ENCODE assay signal across 14 cellular contexts in genomic region chr6:74891358-74891811, GRCh38.
A peak's percentile ranks its signal among the peaks of the same experiment; 100 is the strongest.
DNase-seq lines count a peak whose midpoint lies in the region; ATAC-seq, FAIRE-seq and TF ChIP-seq lines count a peak whose summit lies in the region.
"Had no signal": no experiment of that assay in that cellular context is flagged by ENCODE, and none has a peak within 500 bp of the region (broad histone marks: within the 10 kb centered on the region; RNA-seq: fewer than 3 reads in every experiment).

No MANE protein-coding gene starts in this region.

- ATAC-seq in IMR-90 (ENCODE audit: low read depth), result peak; percentile 85
- ATAC-seq: activated CD8-positive, alpha-beta T cell treated with anti-CD3 and anti-CD28 coated beads for 36 hours; stimulated activated naive B cell treated with anti-CD40 and anti-IgM and Interleukin-4, amounts not matched to agents 10 μg/mL and 1 μg/mL and 100 μg/mL, for 72 hours had no signal

- H3K79me1 ChIP-seq in IMR-90 (ENCODE audit: low read depth in 1 of 2, low read length in 2 of 2), result no peaks in the 10 kb centered on the region

- H2AK5ac ChIP-seq in IMR-90 (ENCODE audit: low read depth, low read length), result no peak overlapping the region

- no peak overlapping the region for H2BK120ac ChIP-seq in IMR-90 (ENCODE audit: low read depth, low read length)

- H3K4me1 ChIP-seq in IMR-90 (ENCODE audit: control insufficient read depth, insufficient read depth, low read length), result peaks cover 2% of the 10 kb centered on the region; the same call in 1 of the 2 replicates
- H3K4me1 ChIP-seq in uterus, result no peaks in the 10 kb centered on the region
- H3K4me1 ChIP-seq: breast epithelium, SJCRH30 had no signal

- H3K9me3 Mint-ChIP-seq in neural crest cell, result peaks cover 3% of the 10 kb centered on the region
- H3K9me3 Mint-ChIP-seq in activated naive CD8-positive, alpha-beta T cell treated with anti-CD3 and anti-CD28 coated beads for 36 hours, result peaks cover 6% of the 10 kb centered on the region

- peak; percentile 83 for DNase-seq in IMR-90
- DNase-seq in fibroblast of the conjunctiva (ENCODE audit: low read depth), result peak; percentile 79
- DNase-seq in neural crest cell (ENCODE audit: low read depth, low spot score), result no peak
- peak; percentile 38 to 48 for DNase-seq in uterus
- no peak for DNase-seq in activated naive CD8-positive, alpha-beta T cell treated with anti-CD3 and anti-CD28 coated beads for 36 hours
- no peak for DNase-seq in activated naive CD4-positive, alpha-beta T cell treated with anti-CD3 and anti-CD28 coated beads, Interleukin-2, amount 50 U/mL, for 16 hours
- no peak for DNase-seq in HTR-8/SVneo (ENCODE audit: insufficient read length, low spot score)
- DNase-seq: activated CD8-positive, alpha-beta T cell treated with anti-CD3 and anti-CD28 coated beads for 36 hours; NK-92 treated with Interleukin-12 subunit alpha and Interleukin-12 subunit beta, amount 100 ng/mL, for 24 hours; stimulated activated CD4-positive, alpha-beta T cell treated with anti-CD3 and anti-CD28 coated beads, Interleukin-4, amount 100 ng/mL, for 4 hours; stimulated activated naive B cell treated with anti-CD40 and anti-IgM and Interleukin-4, amounts not matched to agents 10 μg/mL and 1 μg/mL and 100 μg/mL, for 72 hours had no signal

- H3K4me2 ChIP-seq in IMR-90 (ENCODE audit: low read depth, low read length), result peak overlapping the region; percentile 35; the same call in 1 of the 2 replicates

- H2BK20ac ChIP-seq in IMR-90 (ENCODE audit: low read depth, low read length), result no peak overlapping the region

- no TSS peak for BruUV-seq in IMR-90 (replicated peaks; lab: Mats Ljungman, UMichigan)

- no peak overlapping the region for H3K27ac Mint-ChIP-seq in neural crest cell (ENCODE audit: unreplicated experiment)
- no peak overlapping the region for H3K27ac Mint-ChIP-seq in activated naive CD8-positive, alpha-beta T cell treated with anti-CD3 and anti-CD28 coated beads for 36 hours
- H3K27ac Mint-ChIP-seq: activated CD8-positive, alpha-beta T cell treated with anti-CD3 and anti-CD28 coated beads for 36 hours; progenitor cell of endocrine pancreas; stimulated activated naive B cell treated with anti-CD40 and anti-IgM and Interleukin-4, amounts not matched to agents 10 μg/mL and 1 μg/mL and 100 μg/mL, for 72 hours had no signal

- H3K27ac ChIP-seq in IMR-90 (ENCODE audit: insufficient read depth, low read length), result no peak overlapping the region
- peak overlapping the region in 1 of 2 donors; percentile 43 for H3K27ac ChIP-seq in uterus
- H3K27ac ChIP-seq: SJCRH30 had no signal

- H3K27me3 ChIP-seq in IMR-90 (ENCODE audit: control insufficient read depth, insufficient read depth, low read length) (no peaks in the 10 kb centered on the region), uterus (no peaks in the 10 kb centered on the region)
- H3K27me3 ChIP-seq: breast epithelium, SJCRH30 had no signal

- no peak overlapping the region for H4K8ac ChIP-seq in IMR-90 (ENCODE audit: low read depth in 2 of 2, low read length in 2 of 2)

- H3K4me3 ChIP-seq in IMR-90 (ENCODE audit: insufficient read depth, low read depth, low read length) (no peak overlapping the region), uterus (no peak overlapping the region)
- H3K4me3 ChIP-seq: breast epithelium, SJCRH30 had no signal

- H2AFZ ChIP-seq in IMR-90 (replicated peaks; ENCODE audit: low read length, poor library complexity), result no peak overlapping the region

- CTCF ChIA-PET in IMR-90 (lab: Yijun Ruan, JAX), result interaction anchor here (0.9 to 1.0 kb wide), 2 partner anchors 10 to 79 kb away, joined by 3 read pairs; no protein-coding TSS in a partner anchor

- peaks cover 30% of the 10 kb centered on the region for H3K4me1 Mint-ChIP-seq in neural crest cell
- H3K4me1 Mint-ChIP-seq in activated naive CD8-positive, alpha-beta T cell treated with anti-CD3 and anti-CD28 coated beads for 36 hours, result no peaks in the 10 kb centered on the region
- H3K4me1 Mint-ChIP-seq: stimulated activated naive B cell treated with anti-CD40 and anti-IgM and Interleukin-4, amounts not matched to agents 10 μg/mL and 1 μg/mL and 100 μg/mL, for 72 hours had no signal

- no peak overlapping the region for H4K91ac ChIP-seq in IMR-90 (ENCODE audit: insufficient read depth, low read depth, low read length)

- POLR2A ChIA-PET in IMR-90 (lab: Charles Lee; ENCODE audit: unreplicated experiment), result no interaction called here

- in situ Hi-C loops in IMR-90 (cut with MboI; ENCODE audit: low sequenced_read_pairs), result no loop called here

- no peak for FAIRE-seq in HTR-8/SVneo (lab: Jason Lieb, UNC)

- H3K9me1 ChIP-seq in IMR-90 (ENCODE audit: insufficient read depth, low read length), result 0 out of 2 replicates have a peak, but pooled peaks cover 3% of the 10 kb centered on the region

- H3K9me3 ChIP-seq in IMR-90 (ENCODE audit: control insufficient read depth, insufficient read depth, low read length), result no peaks in the 10 kb centered on the region
- no peaks in the 10 kb centered on the region for H3K9me3 ChIP-seq in uterus
- H3K9me3 ChIP-seq: breast epithelium, SJCRH30 had no signal

- peak overlapping the region; percentile 10 for H2BK5ac ChIP-seq in IMR-90 (ENCODE audit: low read depth, low read length, poor library complexity, severe bottlenecking)

- no peaks in the 10 kb centered on the region for H3K27me3 Mint-ChIP-seq in neural crest cell (ENCODE audit: low read depth)
- H3K27me3 Mint-ChIP-seq in activated naive CD8-positive, alpha-beta T cell treated with anti-CD3 and anti-CD28 coated beads for 36 hours, result no peaks in the 10 kb centered on the region
- H3K27me3 Mint-ChIP-seq: activated CD8-positive, alpha-beta T cell treated with anti-CD3 and anti-CD28 coated beads for 36 hours; progenitor cell of endocrine pancreas; stimulated activated naive B cell treated with anti-CD40 and anti-IgM and Interleukin-4, amounts not matched to agents 10 μg/mL and 1 μg/mL and 100 μg/mL, for 72 hours had no signal

- no peaks in the 10 kb centered on the region for H4K20me1 ChIP-seq in IMR-90 (ENCODE audit: insufficient read depth, low read length)

- TF ChIP-seq RAD21 in IMR-90 (IDR thresholded peaks at IDR 0.05; ENCODE audit: low read length), result no peak

- peak overlapping the region; percentile 23 for H3K4me3 Mint-ChIP-seq in neural crest cell
- H3K4me3 Mint-ChIP-seq in activated naive CD8-positive, alpha-beta T cell treated with anti-CD3 and anti-CD28 coated beads for 36 hours, result no peak overlapping the region
- H3K4me3 Mint-ChIP-seq: activated CD8-positive, alpha-beta T cell treated with anti-CD3 and anti-CD28 coated beads for 36 hours; stimulated activated naive B cell treated with anti-CD40 and anti-IgM and Interleukin-4, amounts not matched to agents 10 μg/mL and 1 μg/mL and 100 μg/mL, for 72 hours had no signal

- WGBS in IMR-90 (ENCODE audit: extremely low coverage in 2 of 2, insufficient read length in 1 of 2), 2 experiments, result 0% methylated on average over 1 of the region's 4 CpGs; no CpG with 5 or more reads in 1 of the 2 experiments

- H3K56ac ChIP-seq in IMR-90 (ENCODE audit: extremely low read depth, insufficient read depth, low read length), result no peak overlapping the region

- H3K36me3 ChIP-seq in IMR-90 (ENCODE audit: control insufficient read depth, insufficient read depth, low read length) (no peaks in the 10 kb centered on the region), uterus (no peaks in the 10 kb centered on the region)
- H3K36me3 ChIP-seq: breast epithelium, SJCRH30 had no signal

- TF ChIP-seq POLR2A in IMR-90 (IDR thresholded peaks at IDR 0.05; ENCODE audit: low read depth, low read length), result no peak
- no peak for TF ChIP-seq POLR2A in uterus (IDR thresholded peaks at IDR 0.05)

- dilution Hi-C loops in IMR-90 (cut with HindIII; ENCODE audit: low sequenced_read_pairs, unreplicated experiment), result no loop called here

- peaks cover 7% of the 10 kb centered on the region for H3K36me3 Mint-ChIP-seq in neural crest cell (ENCODE audit: low read depth)
- H3K36me3 Mint-ChIP-seq in activated naive CD8-positive, alpha-beta T cell treated with anti-CD3 and anti-CD28 coated beads for 36 hours, result no peaks in the 10 kb centered on the region
- H3K36me3 Mint-ChIP-seq: stimulated activated naive B cell treated with anti-CD40 and anti-IgM and Interleukin-4, amounts not matched to agents 10 μg/mL and 1 μg/mL and 100 μg/mL, for 72 hours had no signal

- no peak overlapping the region for H2AK9ac ChIP-seq in IMR-90 (replicated peaks; ENCODE audit: low read depth, low read length, poor library complexity)

- H3K18ac ChIP-seq in IMR-90 (ENCODE audit: low read depth, low read length), result no peak overlapping the region

- H4K5ac ChIP-seq in IMR-90 (ENCODE audit: low read depth, low read length), result no peak overlapping the region

- H2BK15ac ChIP-seq in IMR-90 (ENCODE audit: low read depth, low read length), result no peak overlapping the region

- TF ChIP-seq CTCF in IMR-90 (conservative IDR thresholded peaks at IDR 0.05; ENCODE audit: low read depth, low read length) (no peak), neural crest cell (conservative IDR thresholded peaks at IDR 0.05) (no peak), uterus (IDR thresholded peaks at IDR 0.05) (no peak)

- no peak overlapping the region for H3K23ac ChIP-seq in IMR-90 (ENCODE audit: low read depth, low read length)

- H3K14ac ChIP-seq in IMR-90 (replicated peaks; ENCODE audit: low read depth, low read length), result no peak overlapping the region

- intact Hi-C loops in IMR-90 (cut with micrococcal nuclease) (loop anchor here (2.0 to 10.0 kb wide), 2 partner anchors 313 to 803 kb away; partner anchors contain the start of gene COL12A1), uterus (cut with DNase I; ENCODE audit: low total_unique reads) (no loop called here)

- H3K4ac ChIP-seq in IMR-90 (ENCODE audit: low read depth, low read length), result no peak overlapping the region

- no peak overlapping the region for H3K9ac ChIP-seq in IMR-90 (ENCODE audit: low read depth, low read length)

TF ChIP-seq in IMR-90, 13 proteins besides CTCF, POLR2A, EP300 and RAD21:
- TF ChIP-seq BHLHE40 (IDR thresholded peaks at IDR 0.05; ENCODE audit: low read depth, low read length) (no peak), CEBPB (IDR thresholded peaks at IDR 0.05; ENCODE audit: low read depth, low read length) (peak; percentile 21; the same call in 1 of the 2 replicates)

Comparison
In these comparisons a context has a peak if more than half of its experiments do, and no peak if none do; other contexts are left out.
1. DNase-seq: peak in IMR-90 (single experiment), fibroblast of the conjunctiva (single experiment) and uterus (2 of 2); none in neural crest cell (single experiment), activated naive CD8-positive, alpha-beta T cell treated with anti-CD3 and anti-CD28 coated beads for 36 hours (single experiment), activated naive CD4-positive, alpha-beta T cell treated with anti-CD3 and anti-CD28 coated beads, Interleukin-2, amount 50 U/mL, for 16 hours (single experiment) and HTR-8/SVneo (single experiment).